ENCODE assay signal across 20 cellular contexts in genomic region chr22:49566141-49566541, GRCh38.
A peak's percentile ranks its signal among the peaks of the same experiment; 100 is the strongest.
DNase-seq lines count a peak whose midpoint lies in the region; ATAC-seq and TF ChIP-seq lines count a peak whose summit lies in the region.
"Had no signal": no experiment of that assay in that cellular context is flagged by ENCODE, and none has a peak within 500 bp of the region (broad histone marks: within the 10 kb centered on the region; RNA-seq: fewer than 3 reads in every experiment).

No MANE protein-coding gene starts in this region.

- no peak overlapping the region for H2BK12ac ChIP-seq in H9 (ENCODE audit: insufficient read length, low read depth, low read length)

- H2BK15ac ChIP-seq in H9 (ENCODE audit: low read depth, low read length) = no peak overlapping the region

- H2BK120ac ChIP-seq in H9 (ENCODE audit: low read depth, low read length, poor library complexity, severe bottlenecking) = no peak overlapping the region

- H3K4me1 Mint-ChIP-seq in activated T-cell treated with anti-CD3 and anti-CD28 coated beads, Interleukin-2, amount 50 U/mL, for 24 hours (ENCODE audit: low read depth) = peaks cover 2% of the 10 kb centered on the region
- H3K4me1 Mint-ChIP-seq in H9 = no peaks in the 10 kb centered on the region
- H3K4me1 Mint-ChIP-seq in osteocyte (ENCODE audit: unreplicated experiment) = no peaks in the 10 kb centered on the region
- H3K4me1 Mint-ChIP-seq in CD8-positive, alpha-beta T cell (ENCODE audit: low read depth) = no peaks in the 10 kb centered on the region

- peaks cover 40% of the 10 kb centered on the region for H3K36me3 Mint-ChIP-seq in activated T-cell treated with anti-CD3 and anti-CD28 coated beads, Interleukin-2, amount 50 U/mL, for 24 hours (ENCODE audit: low read depth)
- H3K36me3 Mint-ChIP-seq in H9 (ENCODE audit: insufficient read depth in 1 of 3, low read depth in 3 of 3) = no peaks in the 10 kb centered on the region
- H3K36me3 Mint-ChIP-seq in osteocyte (ENCODE audit: unreplicated experiment) = no peaks in the 10 kb centered on the region
- H3K36me3 Mint-ChIP-seq in CD8-positive, alpha-beta T cell = peaks cover 4% of the 10 kb centered on the region

- DNase-seq in activated T-cell treated with anti-CD3 and anti-CD28 coated beads, Interleukin-2, amount 50 U/mL, for 24 hours = peak; percentile 12
- DNase-seq in activated T-cell treated with anti-CD3 and anti-CD28 coated beads for 4 hours (no peak), H9 (peak; percentile 15), left lobe of liver (ENCODE audit: low spot score) (peak; percentile 18), osteocyte (ENCODE audit: extremely low spot score, unreplicated experiment) (peak; percentile 79), A673 (ENCODE audit: low spot score) (no peak), HK-2 (ENCODE audit: unreplicated experiment) (no peak)
- DNase-seq in CD8-positive, alpha-beta T cell = no peak
- DNase-seq: 8988T; CD8-positive, alpha-beta memory T cell; DMS79 treated with DMSO at 0.1 percent for 48 hours; KG1; NCI-H1436 treated with DMSO at 0.1 percent for 48 hours; NCI-H2029 treated with DMSO at 0.1 percent for 48 hours; NCI-H2171 treated with DMSO at 0.1 percent for 48 hours; NCI-H446 treated with DMSO at 0.1 percent for 48 hours; NCI-H774; PC-3 had no signal

- no peak overlapping the region for H2BK5ac ChIP-seq in H9 (ENCODE audit: insufficient read length, low read length)

- no peaks in the 10 kb centered on the region for H3K27me3 Mint-ChIP-seq in activated T-cell treated with anti-CD3 and anti-CD28 coated beads, Interleukin-2, amount 50 U/mL, for 24 hours
- H3K27me3 Mint-ChIP-seq in H9 (ENCODE audit: low read depth) = peaks cover 2% of the 10 kb centered on the region
- no peaks in the 10 kb centered on the region for H3K27me3 Mint-ChIP-seq in osteocyte (ENCODE audit: unreplicated experiment)
- no peaks in the 10 kb centered on the region for H3K27me3 Mint-ChIP-seq in CD8-positive, alpha-beta T cell (ENCODE audit: low read depth)
- H3K27me3 Mint-ChIP-seq: CD8-positive, alpha-beta memory T cell had no signal

- no peak overlapping the region for H2AFZ ChIP-seq in H9 (ENCODE audit: low read length)

- no peak overlapping the region for H3K18ac ChIP-seq in H9 (ENCODE audit: insufficient read length, low read depth, low read length)

- no peak overlapping the region for H3K4ac ChIP-seq in H9 (ENCODE audit: low read depth, low read length)

- WGBS in H9 (ENCODE audit: extremely low coverage, insufficient read length, low lambda C conversion rate) = no CpG with 5 or more reads among the region's 12 CpGs

- no peak overlapping the region for H3T11ph ChIP-seq in H9 (ENCODE audit: low read length)

- H3K27me3 ChIP-seq in H9 (ENCODE audit: insufficient read depth, low read length) (no peaks in the 10 kb centered on the region), A673 (replicated peaks; ENCODE audit: insufficient read depth, low read depth, low read length, poor library complexity) (no peaks in the 10 kb centered on the region)
- no peaks in the 10 kb centered on the region for H3K27me3 ChIP-seq in CD8-positive, alpha-beta T cell (ENCODE audit: insufficient read depth, low read length)
- H3K27me3 ChIP-seq: BLaER1 had no signal

- H3K4me1 ChIP-seq in H9 (ENCODE audit: insufficient read depth, low read length) (no peaks in the 10 kb centered on the region), A673 (ENCODE audit: insufficient read depth, low read length, poor library complexity, severe bottlenecking) (no peaks in the 10 kb centered on the region)
- no peaks in the 10 kb centered on the region for H3K4me1 ChIP-seq in CD8-positive, alpha-beta T cell (ENCODE audit: insufficient read depth, low read length)
- H3K4me1 ChIP-seq: BLaER1 had no signal

- no peak overlapping the region for H3K23ac ChIP-seq in H9 (ENCODE audit: insufficient read length, low read depth, low read length)

- no peak overlapping the region for H4K5ac ChIP-seq in H9 (ENCODE audit: insufficient read length, low read depth, low read length)

- no peaks in the 10 kb centered on the region for H3K79me1 ChIP-seq in H9 (ENCODE audit: insufficient read depth, low read depth, low read length, poor library complexity, severe bottlenecking)

- BruUV-seq in A673 (replicated peaks; lab: Mats Ljungman, UMichigan) = no TSS peak

- H3K36me3 ChIP-seq in A673 (ENCODE audit: insufficient read depth, low read length, poor library complexity, severe bottlenecking) = no peaks in the 10 kb centered on the region
- H3K36me3 ChIP-seq in CD8-positive, alpha-beta T cell (ENCODE audit: insufficient read depth, low read length) = no peaks in the 10 kb centered on the region
- H3K36me3 ChIP-seq: BLaER1 had no signal

- no peak overlapping the region for H2BK20ac ChIP-seq in H9 (ENCODE audit: low read depth, low read length, poor library complexity, severe bottlenecking)

- H4K20me1 ChIP-seq in H9 (ENCODE audit: control insufficient read depth, insufficient read depth, insufficient read length) = no peaks in the 10 kb centered on the region

- no peak overlapping the region for H2AK5ac ChIP-seq in H9 (ENCODE audit: insufficient read length, low read length)

- intact Hi-C loops in A673 (cut with micrococcal nuclease; ENCODE audit: unreplicated experiment) = no loop called here
- intact Hi-C loops in CD8-positive, alpha-beta T cell (cut with DNase I, micrococcal nuclease) = no loop called here

- H3K27ac ChIP-seq in H9 (ENCODE audit: insufficient read length, low read depth, low read length) (no peak overlapping the region), A673 (ENCODE audit: low read depth, low read length, poor library complexity, severe bottlenecking) (no peak overlapping the region)
- H3K27ac ChIP-seq in CD8-positive, alpha-beta T cell (ENCODE audit: low read depth, low read length) = no peak overlapping the region
- H3K27ac ChIP-seq: BLaER1 had no signal

- H3K9ac ChIP-seq in H9 (ENCODE audit: extremely low read depth, insufficient read length, low read length) = no peak overlapping the region
- H3K9ac ChIP-seq: BLaER1 had no signal

- CTCF ChIA-PET in A673 (lab: Charles Lee) = no interaction called here
- CTCF ChIA-PET in CD8-positive, alpha-beta T cell (lab: Charles Lee) = no interaction called here

- no peak overlapping the region for H3K4me3 Mint-ChIP-seq in activated T-cell treated with anti-CD3 and anti-CD28 coated beads, Interleukin-2, amount 50 U/mL, for 24 hours
- H3K4me3 Mint-ChIP-seq in H9 (no peak overlapping the region), osteocyte (ENCODE audit: unreplicated experiment) (no peak overlapping the region)
- no peak overlapping the region for H3K4me3 Mint-ChIP-seq in CD8-positive, alpha-beta T cell
- H3K4me3 Mint-ChIP-seq: CD8-positive, alpha-beta memory T cell had no signal

- no peaks in the 10 kb centered on the region for H3K79me2 ChIP-seq in H9 (ENCODE audit: insufficient read depth, low read length)

- H3K27ac Mint-ChIP-seq in activated T-cell treated with anti-CD3 and anti-CD28 coated beads, Interleukin-2, amount 50 U/mL, for 24 hours = no peak overlapping the region
- H3K27ac Mint-ChIP-seq in H9 (no peak overlapping the region), osteocyte (ENCODE audit: unreplicated experiment) (no peak overlapping the region)
- no peak overlapping the region for H3K27ac Mint-ChIP-seq in CD8-positive, alpha-beta T cell
- H3K27ac Mint-ChIP-seq: CD8-positive, alpha-beta memory T cell had no signal

- POLR2A ChIA-PET in A673 (lab: Charles Lee; ENCODE audit: low non-redundant PET) = no interaction called here
- POLR2A ChIA-PET in CD8-positive, alpha-beta T cell (lab: Charles Lee) = no interaction called here

- no peaks in the 10 kb centered on the region for H3K9me3 Mint-ChIP-seq in activated T-cell treated with anti-CD3 and anti-CD28 coated beads, Interleukin-2, amount 50 U/mL, for 24 hours
- H3K9me3 Mint-ChIP-seq in H9 (no peaks in the 10 kb centered on the region), osteocyte (ENCODE audit: unreplicated experiment) (no peaks in the 10 kb centered on the region)
- H3K9me3 Mint-ChIP-seq in CD8-positive, alpha-beta T cell = peaks cover 4% of the 10 kb centered on the region
- H3K9me3 Mint-ChIP-seq: CD8-positive, alpha-beta memory T cell had no signal

- TF ChIP-seq CTCF in H9 (conservative IDR thresholded peaks at IDR 0.05) (no peak), osteocyte (IDR thresholded peaks at IDR 0.05) (no peak), A673 (conservative IDR thresholded peaks at IDR 0.05; ENCODE audit: low read depth, low read length) (no peak)
- no peak for TF ChIP-seq CTCF in CD8-positive, alpha-beta T cell (IDR thresholded peaks at IDR 0.05)

- no peak for ATAC-seq in left lobe of liver
- no peak for ATAC-seq in CD8-positive, alpha-beta T cell
- ATAC-seq: HCT116, PC-3 had no signal

- no peak overlapping the region for H3K56ac ChIP-seq in H9 (ENCODE audit: insufficient read length, low read depth, low read length)

- H3K4me2 ChIP-seq in H9 (ENCODE audit: insufficient read depth, insufficient read length, low read length) = no peak overlapping the region
- H3K4me2 ChIP-seq: BLaER1 had no signal

- no peak overlapping the region for H4K91ac ChIP-seq in H9 (ENCODE audit: insufficient read length, low read depth, low read length)

- no peak overlapping the region for H4K8ac ChIP-seq in H9 (replicated peaks; ENCODE audit: insufficient read length, low read depth, low read length)

- no peak overlapping the region; the same call in 1 of the 2 replicates for H3K14ac ChIP-seq in H9 (ENCODE audit: insufficient read depth, low read length)

- H3K9me3 ChIP-seq in H9 (ENCODE audit: control insufficient read depth, low read depth, low read length) = no peaks in the 10 kb centered on the region
- no peaks in the 10 kb centered on the region for H3K9me3 ChIP-seq in A673 (ENCODE audit: low read depth, low read length, poor library complexity, severe bottlenecking)
- H3K9me3 ChIP-seq in CD8-positive, alpha-beta T cell (ENCODE audit: low read length) = no peaks in the 10 kb centered on the region
- H3K9me3 ChIP-seq: BLaER1 had no signal

- H3K23me2 ChIP-seq in H9 (ENCODE audit: insufficient read length, low read depth, low read length, poor library complexity, severe bottlenecking) = no peaks in the 10 kb centered on the region

- no peak overlapping the region for H3K4me3 ChIP-seq in A673 (ENCODE audit: low read depth, low read length, poor library complexity, severe bottlenecking)
- H3K4me3 ChIP-seq in CD8-positive, alpha-beta T cell (ENCODE audit: low read depth, low read length) = no peak overlapping the region
- H3K4me3 ChIP-seq: BLaER1 had no signal

Comparison
In these comparisons a context has a peak if more than half of its experiments do, and no peak if none do; other contexts are left out.
1. DNase-seq: peak in activated T-cell treated with anti-CD3 and anti-CD28 coated beads, Interleukin-2, amount 50 U/mL, for 24 hours (single experiment), H9 (single experiment), left lobe of liver (single experiment) and osteocyte (single experiment); none in activated T-cell treated with anti-CD3 and anti-CD28 coated beads for 4 hours (single experiment), A673 (single experiment), CD8-positive, alpha-beta T cell (0 of 7) and HK-2 (single experiment).